ENCODE assay signal across 22 cellular contexts in the genomic region with DNA sequence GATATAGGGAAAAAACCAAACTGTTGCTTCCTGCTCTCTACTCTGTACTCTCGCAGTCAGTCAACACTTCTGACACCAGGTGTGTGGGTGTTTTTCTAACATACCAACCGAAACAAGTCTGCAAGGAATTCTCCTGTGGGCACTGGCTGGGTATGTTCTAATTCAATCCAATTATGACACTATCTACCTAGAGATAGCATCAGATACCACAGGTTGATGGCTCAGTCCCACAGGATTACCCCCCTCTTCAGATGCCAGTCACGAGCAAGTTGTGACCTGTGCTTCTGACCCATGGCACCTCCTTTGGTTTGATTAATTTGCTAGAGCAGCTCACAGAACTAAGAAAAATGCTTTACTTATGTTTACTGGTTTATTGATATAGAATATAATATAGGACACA.
A peak's percentile ranks its signal among the peaks of the same experiment; 100 is the strongest.
DNase-seq lines count a peak whose midpoint lies in the region; ATAC-seq, FAIRE-seq and TF ChIP-seq lines count a peak whose summit lies in the region.
"Had no signal": no experiment of that assay in that cellular context is flagged by ENCODE, and none has a peak within 500 bp of the region (broad histone marks: within the 10 kb centered on the region; RNA-seq: fewer than 3 reads in every experiment).

No MANE protein-coding gene starts in this region.

- TF ChIP-seq POLR2A in vagina (IDR thresholded peaks at IDR 0.05): no peak

- H3K4me3 ChIP-seq in bronchial epithelial cell (ENCODE audit: low read depth, low read length): no peak overlapping the region
- H3K4me3 ChIP-seq in vagina: no peak overlapping the region
- H3K4me3 ChIP-seq: BLaER1, GM23248 had no signal

- TF ChIP-seq CTCF in bronchial epithelial cell (IDR thresholded peaks at IDR 0.05; ENCODE audit: insufficient read depth, low read length, severe bottlenecking) (no peak), vagina (IDR thresholded peaks at IDR 0.05) (no peak)

- no peaks in the 10 kb centered on the region for H3K36me3 ChIP-seq in bronchial epithelial cell (ENCODE audit: control insufficient read depth, insufficient read depth, low read length)
- no peaks in the 10 kb centered on the region for H3K36me3 ChIP-seq in vagina
- H3K36me3 ChIP-seq: BLaER1 had no signal

- H3K27ac ChIP-seq in vagina: no peak overlapping the region
- H3K27ac ChIP-seq: 22Rv1, BLaER1, C4-2B, GM23248 had no signal

- no peaks in the 10 kb centered on the region for H3K9me3 ChIP-seq in vagina
- H3K9me3 ChIP-seq: BLaER1, Caco-2 had no signal

- H3K4me1 ChIP-seq in vagina: no peaks in the 10 kb centered on the region
- H3K4me1 ChIP-seq: BLaER1 had no signal

- DNase-seq in NCI-H2171 treated with DMSO at 0.1 percent for 48 hours (lab: John Stamatoyannopoulos, UW): peak; percentile 26
- DNase-seq in NCI-H2171 (lab: John Stamatoyannopoulos, UW): no peak
- peak; percentile 33 for DNase-seq in bronchial epithelial cell (ENCODE audit: low read depth)
- peak; percentile 29 for DNase-seq in islet precursor cell
- no peak for DNase-seq in vagina (ENCODE audit: extremely low spot score in 2 of 2)
- DNase-seq: Caco-2; CD4-positive, CD25-positive, alpha-beta regulatory T cell; CD8-positive, alpha-beta T cell; DMS153; DND-41; GM23248; H7; HCEC 1CT had no signal

- no peaks in the 10 kb centered on the region for H3K27me3 ChIP-seq in bronchial epithelial cell (ENCODE audit: control insufficient read depth, insufficient read depth, low read length)
- H3K27me3 ChIP-seq in vagina: no peaks in the 10 kb centered on the region
- H3K27me3 ChIP-seq: BLaER1 had no signal

- FAIRE-seq in bronchial epithelial cell (lab: Jason Lieb, UNC): no peak
- FAIRE-seq: A204.1, G401.6, GM12892, GM19239, H1 had no signal

- ATAC-seq in HG03175 (IDR thresholded peaks at IDR 0.05; ENCODE audit: unreplicated experiment): no peak
- ATAC-seq: CD8-positive, alpha-beta T cell had no signal

- intact Hi-C loops in vagina (cut with DNase I): no loop called here

Comparison
In these comparisons a context has a peak if more than half of its experiments do, and no peak if none do; other contexts are left out.
1. DNase-seq: peak in NCI-H2171 treated with DMSO at 0.1 percent for 48 hours (single experiment), bronchial epithelial cell (single experiment) and islet precursor cell (single experiment); none in NCI-H2171 (single experiment) and vagina (0 of 2).